ENCODE assay signal across 1 cellular context in genomic region chr2:218399391-218400166, GRCh38.
A peak's percentile ranks its signal among the peaks of the same experiment; 100 is the strongest.
TF ChIP-seq lines count a peak whose summit lies in the region.

CTDSP1 (plus strand) TSS chr2:218399868; CDS start chr2:218400091, 223 bp downstream.

TF ChIP-seq in HepG2, 621 proteins besides CTCF, POLR2A, EP300 and RAD21 (continued from another document and continues in another):
- TF ChIP-seq NRL (CRISPR knock-in tag; IDR thresholded peaks at IDR 0.05; ENCODE audit: borderline replicate concordance) (peak; percentile 22; the same call in 1 of the 2 replicates), TCF7L2 (IDR thresholded peaks at IDR 0.05; ENCODE audit: low read depth, low read length) (no peak), MAX (IDR thresholded peaks at IDR 0.05) (no peak), ZNF674 (CRISPR knock-in tag; IDR thresholded peaks at IDR 0.05; ENCODE audit: low read depth) (0 out of 2 replicates have a peak, but pooled peaks have one; percentile 38), MXI1 (IDR thresholded peaks at IDR 0.05; ENCODE audit: borderline replicate concordance, low read depth, low read length) (peak; percentile 61; the same call in 1 of the 3 replicates), ZMYM3 (CRISPR knock-in tag; IDR thresholded peaks at IDR 0.05) (peak; percentile 30; the same call in 1 of the 2 replicates), SP5 (CRISPR knock-in tag; IDR thresholded peaks at IDR 0.05; ENCODE audit: borderline replicate concordance, low read depth) (peak; percentile 80), ZNF616 (CRISPR knock-in tag; IDR thresholded peaks at IDR 0.05; ENCODE audit: low read depth) (peak; percentile 48; the same call in 1 of the 2 replicates), ARID3A (IDR thresholded peaks at IDR 0.05; ENCODE audit: low read depth, low read length) (0 out of 2 replicates have a peak, but pooled peaks have one; percentile 46), HOXA7 (CRISPR knock-in tag; IDR thresholded peaks at IDR 0.05) (no peak), GRHL1 (CRISPR knock-in tag; conservative IDR thresholded peaks at IDR 0.05) (no peak), MXD1 (CRISPR knock-in tag; IDR thresholded peaks at IDR 0.05) (peak; percentile 54; the same call in 1 of the 2 replicates), SALL1 (CRISPR knock-in tag; IDR thresholded peaks at IDR 0.05) (peak; percentile 91), ZNF280D (CRISPR knock-in tag; IDR thresholded peaks at IDR 0.05) (no peak), CEBPB (IDR thresholded peaks at IDR 0.05; ENCODE audit: borderline replicate concordance, low read depth, low read length) (peak; percentile 67; the same call in 1 of the 2 replicates), U2AF1 (optimal IDR thresholded peaks at IDR 0.05; ENCODE audit: low read depth, low read length) (peak; percentile 6), TFDP1 (CRISPR knock-in tag; IDR thresholded peaks at IDR 0.05; ENCODE audit: borderline replicate concordance) (peak; percentile 89; the same call in 1 of the 2 replicates), ZNF550 (CRISPR knock-in tag; IDR thresholded peaks at IDR 0.05; ENCODE audit: borderline replicate concordance) (no peak), ZKSCAN1 (IDR thresholded peaks at IDR 0.05; ENCODE audit: low read length) (no peak), SALL2 (CRISPR knock-in tag; IDR thresholded peaks at IDR 0.05) (no peak), ZNF296 (CRISPR knock-in tag; conservative IDR thresholded peaks at IDR 0.05) (no peak), SNAPC2 (CRISPR knock-in tag; IDR thresholded peaks at IDR 0.05) (no peak), POLR2G (IDR thresholded peaks at IDR 0.05; ENCODE audit: low read depth, low read length) (peak; percentile 70), ZNF441 (CRISPR knock-in tag; IDR thresholded peaks at IDR 0.05; ENCODE audit: borderline replicate concordance) (peak; percentile 85; the same call in 1 of the 2 replicates), KDM5B (CRISPR knock-in tag; IDR thresholded peaks at IDR 0.05; ENCODE audit: borderline replicate concordance) (0 out of 2 replicates have a peak, but pooled peaks have one; percentile 38), NR2F1 (CRISPR knock-in tag; IDR thresholded peaks at IDR 0.05) (peak in 1 of 2 experiments; percentile 53; a peak in 1 of 4 replicates), ATAD3A (CRISPR knock-in tag; IDR thresholded peaks at IDR 0.05) (no peak), SNAPC4 (CRISPR knock-in tag; IDR thresholded peaks at IDR 0.05) (no peak; the same call in 1 of the 2 replicates), ZNF414 (CRISPR knock-in tag; IDR thresholded peaks at IDR 0.05) (no peak), ATF1 (CRISPR knock-in tag; IDR thresholded peaks at IDR 0.05) (no peak), ZNF574 (CRISPR knock-in tag; IDR thresholded peaks at IDR 0.05) (peak; percentile 87), HES4 (CRISPR knock-in tag; IDR thresholded peaks at IDR 0.05; ENCODE audit: borderline replicate concordance) (peak; percentile 75; the same call in 1 of the 2 replicates), ZNF30 (CRISPR knock-in tag; IDR thresholded peaks at IDR 0.05) (no peak), ZNF737 (CRISPR knock-in tag; IDR thresholded peaks at IDR 0.05; ENCODE audit: borderline replicate concordance) (no peak), ZNF580 (CRISPR knock-in tag; IDR thresholded peaks at IDR 0.05; ENCODE audit: borderline replicate concordance, low read depth) (peak; percentile 56; the same call in 1 of the 2 replicates), RFX5 (IDR thresholded peaks at IDR 0.05; ENCODE audit: low read depth, low read length) (peak; percentile 55; the same call in 1 of the 2 replicates), CC2D1A (CRISPR knock-in tag; IDR thresholded peaks at IDR 0.05) (no peak), ZFP82 (CRISPR knock-in tag; IDR thresholded peaks at IDR 0.05; ENCODE audit: borderline replicate concordance) (peak; percentile 51; the same call in 1 of the 2 replicates), SMARCC2 (IDR thresholded peaks at IDR 0.05) (no peak), ZNF350 (CRISPR knock-in tag; IDR thresholded peaks at IDR 0.05; ENCODE audit: borderline replicate concordance, low read depth) (no peak), MIXL1 (CRISPR knock-in tag; IDR thresholded peaks at IDR 0.05) (peak; percentile 62; the same call in 1 of the 2 replicates), ZEB1 (IDR thresholded peaks at IDR 0.05; ENCODE audit: insufficient replicate concordance, low read depth) (no peak), SMC3 (IDR thresholded peaks at IDR 0.05; ENCODE audit: low read length) (no peak), ZNF549 (CRISPR knock-in tag; IDR thresholded peaks at IDR 0.05) (no peak), SRY (CRISPR knock-in tag; IDR thresholded peaks at IDR 0.05) (peak; percentile 60; the same call in 1 of the 2 replicates), MAZ (IDR thresholded peaks at IDR 0.05; ENCODE audit: borderline replicate concordance, low read depth, low read length) (peak; percentile 92), MAZ (CRISPR knock-in tag; IDR thresholded peaks at IDR 0.05; ENCODE audit: low read depth) (peak; percentile 95), ZNF724P (CRISPR knock-in tag; IDR thresholded peaks at IDR 0.05; ENCODE audit: borderline replicate concordance) (0 out of 2 replicates have a peak, but pooled peaks have one; percentile 72), ZBTB21 (CRISPR knock-in tag; IDR thresholded peaks at IDR 0.05) (no peak)
